ENCODE assay signal across 1 cellular context in the genomic region with DNA sequence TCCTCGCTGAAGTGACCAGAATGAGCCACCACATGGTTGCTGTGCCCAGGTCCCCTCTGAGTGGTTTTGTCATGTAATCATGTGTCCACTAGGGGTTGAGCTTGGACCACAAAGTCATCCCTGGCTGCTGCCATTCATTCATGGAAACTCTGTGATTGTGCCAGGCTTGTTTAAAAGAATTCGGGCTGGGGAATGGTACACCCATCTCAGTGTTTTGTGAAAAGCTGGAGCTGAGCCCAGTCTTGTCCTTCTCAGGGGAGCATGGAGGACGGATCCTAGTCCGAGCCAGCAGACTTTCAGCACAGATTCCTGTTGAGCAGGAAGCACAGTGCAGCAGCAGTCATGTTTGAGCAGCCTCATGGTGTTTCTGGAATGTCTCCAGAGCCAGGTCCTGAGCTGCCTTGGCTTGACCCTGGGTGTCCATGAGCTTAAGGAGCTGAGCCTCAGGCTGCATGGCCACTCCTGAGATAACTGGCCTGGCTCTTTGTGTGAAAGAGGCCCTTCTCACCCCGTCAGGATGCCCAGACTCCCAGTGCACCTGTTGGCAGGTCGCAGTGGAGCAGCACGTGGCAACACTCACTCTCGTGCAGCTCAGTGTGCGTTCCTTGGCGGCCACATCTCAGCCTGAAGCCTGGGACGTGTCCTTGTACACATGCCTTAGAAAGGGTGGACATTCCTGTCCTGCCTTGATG.
TF ChIP-seq lines count a peak whose summit lies in the region.

No MANE protein-coding gene starts in this region.

TF ChIP-seq in SK-N-SH, 30 proteins besides CTCF, POLR2A, EP300 and RAD21 (continued from another document):
- TF ChIP-seq, protein P1, sequence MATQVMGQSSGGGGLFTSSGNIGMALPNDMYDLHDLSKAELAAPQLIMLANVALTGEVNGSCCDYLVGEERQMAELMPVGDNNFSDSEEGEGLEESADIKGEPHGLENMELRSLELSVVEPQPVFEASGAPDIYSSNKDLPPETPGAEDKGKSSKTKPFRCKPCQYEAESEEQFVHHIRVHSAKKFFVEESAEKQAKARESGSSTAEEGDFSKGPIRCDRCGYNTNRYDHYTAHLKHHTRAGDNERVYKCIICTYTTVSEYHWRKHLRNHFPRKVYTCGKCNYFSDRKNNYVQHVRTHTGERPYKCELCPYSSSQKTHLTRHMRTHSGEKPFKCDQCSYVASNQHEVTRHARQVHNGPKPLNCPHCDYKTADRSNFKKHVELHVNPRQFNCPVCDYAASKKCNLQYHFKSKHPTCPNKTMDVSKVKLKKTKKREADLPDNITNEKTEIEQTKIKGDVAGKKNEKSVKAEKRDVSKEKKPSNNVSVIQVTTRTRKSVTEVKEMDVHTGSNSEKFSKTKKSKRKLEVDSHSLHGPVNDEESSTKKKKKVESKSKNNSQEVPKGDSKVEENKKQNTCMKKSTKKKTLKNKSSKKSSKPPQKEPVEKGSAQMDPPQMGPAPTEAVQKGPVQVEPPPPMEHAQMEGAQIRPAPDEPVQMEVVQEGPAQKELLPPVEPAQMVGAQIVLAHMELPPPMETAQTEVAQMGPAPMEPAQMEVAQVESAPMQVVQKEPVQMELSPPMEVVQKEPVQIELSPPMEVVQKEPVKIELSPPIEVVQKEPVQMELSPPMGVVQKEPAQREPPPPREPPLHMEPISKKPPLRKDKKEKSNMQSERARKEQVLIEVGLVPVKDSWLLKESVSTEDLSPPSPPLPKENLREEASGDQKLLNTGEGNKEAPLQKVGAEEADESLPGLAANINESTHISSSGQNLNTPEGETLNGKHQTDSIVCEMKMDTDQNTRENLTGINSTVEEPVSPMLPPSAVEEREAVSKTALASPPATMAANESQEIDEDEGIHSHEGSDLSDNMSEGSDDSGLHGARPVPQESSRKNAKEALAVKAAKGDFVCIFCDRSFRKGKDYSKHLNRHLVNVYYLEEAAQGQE (IDR thresholded peaks at IDR 0.05; ENCODE audit: low read depth, low read length): no peak
- TF ChIP-seq SIN3A (IDR thresholded peaks at IDR 0.05; ENCODE audit: borderline replicate concordance, low read depth, low read length) (no peak), SMC3 (IDR thresholded peaks at IDR 0.05; ENCODE audit: low read depth, low read length) (peak; percentile 83), EZH2phosphoT487 (IDR thresholded peaks at IDR 0.05; ENCODE audit: borderline replicate concordance, low read depth) (no peak), RCOR1 (IDR thresholded peaks at IDR 0.05; ENCODE audit: low read length) (peak; percentile 45; the same call in 1 of the 2 replicates), TCF12 (IDR thresholded peaks at IDR 0.05) (peak; percentile 55), FOSL2 (IDR thresholded peaks at IDR 0.05; ENCODE audit: borderline replicate concordance, low read depth) (no peak), GABPA (IDR thresholded peaks at IDR 0.05; ENCODE audit: low read depth) (no peak), MXI1 (IDR thresholded peaks at IDR 0.05; ENCODE audit: low read depth, low read length) (peak; percentile 77; the same call in 1 of the 2 replicates)
- TF ChIP-seq, protein P2, sequence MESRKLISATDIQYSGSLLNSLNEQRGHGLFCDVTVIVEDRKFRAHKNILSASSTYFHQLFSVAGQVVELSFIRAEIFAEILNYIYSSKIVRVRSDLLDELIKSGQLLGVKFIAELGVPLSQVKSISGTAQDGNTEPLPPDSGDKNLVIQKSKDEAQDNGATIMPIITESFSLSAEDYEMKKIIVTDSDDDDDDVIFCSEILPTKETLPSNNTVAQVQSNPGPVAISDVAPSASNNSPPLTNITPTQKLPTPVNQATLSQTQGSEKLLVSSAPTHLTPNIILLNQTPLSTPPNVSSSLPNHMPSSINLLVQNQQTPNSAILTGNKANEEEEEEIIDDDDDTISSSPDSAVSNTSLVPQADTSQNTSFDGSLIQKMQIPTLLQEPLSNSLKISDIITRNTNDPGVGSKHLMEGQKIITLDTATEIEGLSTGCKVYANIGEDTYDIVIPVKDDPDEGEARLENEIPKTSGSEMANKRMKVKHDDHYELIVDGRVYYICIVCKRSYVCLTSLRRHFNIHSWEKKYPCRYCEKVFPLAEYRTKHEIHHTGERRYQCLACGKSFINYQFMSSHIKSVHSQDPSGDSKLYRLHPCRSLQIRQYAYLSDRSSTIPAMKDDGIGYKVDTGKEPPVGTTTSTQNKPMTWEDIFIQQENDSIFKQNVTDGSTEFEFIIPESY (IDR thresholded peaks at IDR 0.05; ENCODE audit: borderline replicate concordance, low read depth): no peak
- TF ChIP-seq, protein P3, sequence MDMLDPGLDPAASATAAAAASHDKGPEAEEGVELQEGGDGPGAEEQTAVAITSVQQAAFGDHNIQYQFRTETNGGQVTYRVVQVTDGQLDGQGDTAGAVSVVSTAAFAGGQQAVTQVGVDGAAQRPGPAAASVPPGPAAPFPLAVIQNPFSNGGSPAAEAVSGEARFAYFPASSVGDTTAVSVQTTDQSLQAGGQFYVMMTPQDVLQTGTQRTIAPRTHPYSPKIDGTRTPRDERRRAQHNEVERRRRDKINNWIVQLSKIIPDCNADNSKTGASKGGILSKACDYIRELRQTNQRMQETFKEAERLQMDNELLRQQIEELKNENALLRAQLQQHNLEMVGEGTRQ (IDR thresholded peaks at IDR 0.05; ENCODE audit: borderline replicate concordance, low read depth, low read length): no peak
- TF ChIP-seq, protein P4, sequence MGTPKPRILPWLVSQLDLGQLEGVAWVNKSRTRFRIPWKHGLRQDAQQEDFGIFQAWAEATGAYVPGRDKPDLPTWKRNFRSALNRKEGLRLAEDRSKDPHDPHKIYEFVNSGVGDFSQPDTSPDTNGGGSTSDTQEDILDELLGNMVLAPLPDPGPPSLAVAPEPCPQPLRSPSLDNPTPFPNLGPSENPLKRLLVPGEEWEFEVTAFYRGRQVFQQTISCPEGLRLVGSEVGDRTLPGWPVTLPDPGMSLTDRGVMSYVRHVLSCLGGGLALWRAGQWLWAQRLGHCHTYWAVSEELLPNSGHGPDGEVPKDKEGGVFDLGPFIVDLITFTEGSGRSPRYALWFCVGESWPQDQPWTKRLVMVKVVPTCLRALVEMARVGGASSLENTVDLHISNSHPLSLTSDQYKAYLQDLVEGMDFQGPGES (IDR thresholded peaks at IDR 0.05; ENCODE audit: low read depth, low read length): no peak
TF ChIP-seq in SK-N-SH: peak in this region for 8.
